8 cellular contexts compared by ENCODE assay signal in the genomic region with DNA sequence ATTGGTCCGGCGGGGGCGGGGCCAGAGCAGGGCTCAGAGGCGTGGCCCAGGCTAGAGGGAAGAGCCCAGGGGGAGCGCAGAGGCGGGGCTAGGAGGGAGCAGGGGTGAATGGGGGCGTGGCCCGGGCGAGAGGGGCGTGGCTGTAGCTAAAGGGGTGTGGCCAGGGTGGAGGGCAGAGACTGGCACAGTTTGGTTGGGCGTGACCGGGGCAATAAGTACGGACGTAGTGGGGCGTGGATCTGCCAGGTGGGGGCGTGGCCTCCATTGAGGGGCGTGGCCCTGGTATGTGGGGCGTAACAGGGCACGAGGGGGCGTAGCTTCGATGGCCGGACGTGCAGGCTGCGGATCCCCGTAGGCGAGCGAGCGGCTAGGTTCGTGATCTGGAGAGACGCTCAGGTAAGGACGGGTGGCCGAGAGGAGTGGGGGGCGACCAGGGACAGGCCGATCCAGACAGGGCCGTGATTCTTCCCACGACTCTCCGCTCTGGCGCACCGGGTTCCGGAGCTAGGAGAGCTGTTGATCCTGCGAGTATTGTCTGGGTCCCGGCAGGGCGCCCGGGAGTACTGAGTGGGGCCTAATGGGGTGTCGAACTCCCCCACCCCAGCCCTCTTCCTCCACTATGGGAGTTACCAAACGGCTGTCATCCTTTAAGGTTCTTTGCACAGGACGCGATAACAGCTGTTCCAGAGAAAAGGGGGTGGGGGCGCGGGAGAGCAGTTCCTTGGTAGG. TPM values are rescaled to one million over a fixed set of nuclear protein-coding genes. Genes with fewer than 3 reads are reported as not detected.
DNase-seq lines count a peak whose midpoint lies in the region; ATAC-seq and TF ChIP-seq lines count a peak whose summit lies in the region.

A gene with protein sequence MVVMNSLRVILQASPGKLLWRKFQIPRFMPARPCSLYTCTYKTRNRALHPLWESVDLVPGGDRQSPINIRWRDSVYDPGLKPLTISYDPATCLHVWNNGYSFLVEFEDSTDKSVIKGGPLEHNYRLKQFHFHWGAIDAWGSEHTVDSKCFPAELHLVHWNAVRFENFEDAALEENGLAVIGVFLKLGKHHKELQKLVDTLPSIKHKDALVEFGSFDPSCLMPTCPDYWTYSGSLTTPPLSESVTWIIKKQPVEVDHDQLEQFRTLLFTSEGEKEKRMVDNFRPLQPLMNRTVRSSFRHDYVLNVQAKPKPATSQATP (plus strand): TSS at position 314 of the 729 bp plus-strand sequence. CDS start 11,754 bp downstream, outside the sequence.

- peak; percentile 97 for ATAC-seq in HG02798 (IDR thresholded peaks at IDR 0.05; ENCODE audit: poor library complexity, unreplicated experiment)
- peak; percentile 98 for ATAC-seq in left colon

- TF ChIP-seq CTCF in GM13977 (IDR thresholded peaks at IDR 0.05; ENCODE audit: extremely low read depth, insufficient read depth, missing control alignments) (no peak), coronary artery (IDR thresholded peaks at IDR 0.05) (no peak)

- in situ Hi-C loops in GM13977 (cut with MboI; ENCODE audit: low pct_unique_long_range_greater_than_20kb, low sequenced_read_pairs, unreplicated experiment): no loop called here

- peak within 1 kb of the TSS; percentile 71 for H3K4me3 ChIP-seq in coronary artery

- DNase-seq in GM13977 (ENCODE audit: low spot score): peak; percentile 87
- peak; percentile 79 for DNase-seq in NCI-H2029 (lab: John Stamatoyannopoulos, UW)
- DNase-seq in activated CD4-positive, alpha-beta T cell treated with anti-CD3 and anti-CD28 coated beads for 48 hours: peak; percentile 95
- peak; percentile 95 for DNase-seq in coronary artery (ENCODE audit: low spot score)
- DNase-seq in left colon: peak; percentile 96 to 98
- peak; percentile 91 for DNase-seq in stimulated activated CD4-positive, alpha-beta T cell treated with anti-CD3 and anti-CD28 coated beads, Interleukin-2, amount 100 ng/mL, for 4 hours (ENCODE audit: low read depth)
- no peak for DNase-seq in NCI-H1694 (lab: John Stamatoyannopoulos, UW)

- intact Hi-C loops in left colon (cut with DNase I, micrococcal nuclease): no loop called here

- peak within 1 kb of the TSS in 1 of 2 donors; percentile 73 for H3K27ac ChIP-seq in coronary artery

RNA-seq across cellular contexts. Expression of the gene that starts here (rescaled TPM):
- total RNA-seq in left colon: 1 to 10 TPM; 7.7 to 8.1 TPM
